In the genomic region with DNA sequence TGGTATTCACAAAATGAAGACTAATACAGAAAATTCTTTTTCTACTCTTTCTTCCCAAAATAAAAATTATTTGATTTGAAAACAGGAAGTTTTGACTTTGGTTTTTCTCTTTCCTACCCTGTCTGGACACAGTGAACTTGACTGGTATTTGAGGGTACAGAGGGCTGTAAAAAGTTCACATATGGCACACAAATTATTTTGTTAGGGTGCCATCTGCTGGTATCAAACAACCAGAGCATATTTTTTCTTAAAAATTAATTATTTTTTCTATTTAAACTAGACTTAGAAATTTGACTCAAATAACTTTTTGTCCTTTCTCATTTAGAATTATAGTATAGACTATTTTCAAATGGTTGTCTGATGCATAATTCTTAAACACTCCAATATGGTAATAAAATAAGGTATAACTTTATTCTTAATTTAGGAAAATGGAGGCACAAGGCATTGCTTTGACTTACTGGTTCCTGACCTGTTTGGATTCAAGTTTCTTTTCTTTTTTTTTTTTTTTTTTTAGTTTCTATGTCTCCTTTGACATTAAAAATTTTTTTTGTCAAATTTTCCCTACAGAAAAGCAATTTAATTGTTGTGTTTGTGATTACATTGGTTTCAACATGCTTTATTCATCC, we compare ENCODE assay signal across 8 cellular contexts.
DNase-seq lines count a peak whose midpoint lies in the region; ATAC-seq and TF ChIP-seq lines count a peak whose summit lies in the region.

No MANE protein-coding gene starts in this region.

- H3K27me3 Mint-ChIP-seq in MCF 10A (ENCODE audit: insufficient read depth, unreplicated experiment), result peaks cover 44% of the 10 kb centered on the region

- H2AFZ ChIP-seq in mammary epithelial cell (ENCODE audit: low read depth, low read length), result no peak overlapping the region

- peak; percentile 44 for TF ChIP-seq CTCF in MCF 10A (IDR thresholded peaks at IDR 0.05; ENCODE audit: unreplicated experiment)
- peak in 1 of 2 donors; percentile 46 for TF ChIP-seq CTCF in mammary epithelial cell (conservative IDR thresholded peaks at IDR 0.05 in 1 of 2, IDR thresholded peaks at IDR 0.05 in 1 of 2; ENCODE audit: extremely low read depth in 1 of 2, insufficient read depth in 1 of 2, low read depth in 1 of 2, low read length in 2 of 2)
- TF ChIP-seq CTCF in fibroblast of mammary gland (conservative IDR thresholded peaks at IDR 0.05; ENCODE audit: control insufficient read depth, insufficient read depth, low read depth, low read length), result peak; percentile 49
- TF ChIP-seq CTCF in thoracic aorta (IDR thresholded peaks at IDR 0.05), result peak; percentile 9

- H3K9ac ChIP-seq in mammary epithelial cell (ENCODE audit: insufficient read depth, low read length), result no peak overlapping the region

- BruUV-seq in MCF 10A (replicated peaks; lab: Mats Ljungman, UMichigan) (no TSS peak), mammary epithelial cell (replicated peaks; lab: Mats Ljungman, UMichigan) (no TSS peak)

- H3K79me2 ChIP-seq in mammary epithelial cell (ENCODE audit: insufficient read depth, low read length), result no peaks in the 10 kb centered on the region

- CTCF ChIA-PET in MCF 10A (lab: Yijun Ruan, JAX), result interaction anchor here (0.5 to 11.7 kb wide), 5 partner anchors 34 to 787 kb away, joined by 3 to 123 read pairs (median 3); no protein-coding TSS in a partner anchor
- CTCF ChIA-PET in mammary epithelial cell (lab: Charles Lee; ENCODE audit: low non-redundant PET), result no interaction called here

- no peaks in the 10 kb centered on the region for H3K27me3 ChIP-seq in mammary epithelial cell (ENCODE audit: insufficient read depth, low read length)
- H3K27me3 ChIP-seq in thoracic aorta (replicated peaks; ENCODE audit: insufficient read depth), result no peaks in the 10 kb centered on the region

- no peak overlapping the region for H3K4me3 ChIP-seq in mammary epithelial cell (replicated peaks in 1 of 3; ENCODE audit: insufficient read depth in 1 of 3, low read depth in 2 of 3, low read length in 3 of 3)
- no peak overlapping the region for H3K4me3 ChIP-seq in fibroblast of mammary gland (ENCODE audit: control insufficient read depth, low read depth, low read length)
- no peak overlapping the region for H3K4me3 ChIP-seq in thoracic aorta

- no peaks in the 10 kb centered on the region for H3K36me3 ChIP-seq in mammary epithelial cell (ENCODE audit: insufficient read depth, low read length)
- no peaks in the 10 kb centered on the region for H3K36me3 ChIP-seq in thoracic aorta

- no peaks in the 10 kb centered on the region for H3K4me1 Mint-ChIP-seq in MCF 10A (ENCODE audit: insufficient read depth, unreplicated experiment)

- dilution Hi-C loops in mammary epithelial cell (cut with HindIII; ENCODE audit: low sequenced_read_pairs), result no loop called here

- H3K4me1 ChIP-seq in mammary epithelial cell (ENCODE audit: insufficient read depth, low read length) (no peaks in the 10 kb centered on the region), thoracic aorta (ENCODE audit: control insufficient read depth in 1 of 2, low read depth in 2 of 2) (no peaks in the 10 kb centered on the region)

- DNase-seq in MCF 10A (ENCODE audit: unreplicated experiment) (peak; percentile 26), mammary epithelial cell (no peak), NCI-H69 (lab: John Stamatoyannopoulos, UW) (peak; percentile 78), fibroblast of mammary gland (ENCODE audit: low read depth) (peak; percentile 49), thoracic aorta (ENCODE audit: low spot score) (no peak), putamen (ENCODE audit: low spot score) (no peak)
- DNase-seq in stimulated activated CD8-positive, alpha-beta memory T cell treated with anti-CD3 and anti-CD28 coated beads, Interleukin-4, amount 100 ng/mL, for 48 hours, result no peak
- DNase-seq in activated T-cell treated with anti-CD3 and anti-CD28 coated beads, Interleukin-2, amount 50 U/mL, for 1 hour, result no peak

- H3K4me3 Mint-ChIP-seq in MCF 10A (ENCODE audit: unreplicated experiment), result no peak overlapping the region

- no peak overlapping the region for H3K27ac ChIP-seq in mammary epithelial cell (ENCODE audit: insufficient read depth, low read depth, low read length)
- no peak overlapping the region for H3K27ac ChIP-seq in thoracic aorta

- no peak overlapping the region for H3K4me2 ChIP-seq in mammary epithelial cell (ENCODE audit: insufficient read depth, low read depth, low read length)

- H4K20me1 ChIP-seq in mammary epithelial cell (ENCODE audit: insufficient read depth, low read length), result no peaks in the 10 kb centered on the region

- H3K27ac Mint-ChIP-seq in MCF 10A (ENCODE audit: low read depth, unreplicated experiment), result no peak overlapping the region

- no peaks in the 10 kb centered on the region for H3K9me3 Mint-ChIP-seq in MCF 10A (ENCODE audit: unreplicated experiment)

- no peak for ATAC-seq in thoracic aorta (ENCODE audit: insufficient number of reproducible peaks, low FRiP score, low read depth)

- intact Hi-C loops in MCF 10A (cut with micrococcal nuclease), result loop anchor here (1.0 kb wide), 1 partner anchor 783 kb away; no protein-coding TSS in a partner anchor
- intact Hi-C loops in mammary epithelial cell (cut with micrococcal nuclease), result loop anchor here (1.0 to 10.0 kb wide), 2 partner anchors 312 to 783 kb away; no protein-coding TSS in a partner anchor

- no peaks in the 10 kb centered on the region for H3K36me3 Mint-ChIP-seq in MCF 10A (ENCODE audit: insufficient read depth, unreplicated experiment)

- H3K9me3 ChIP-seq in mammary epithelial cell (replicated peaks; ENCODE audit: insufficient read depth, low read length), result no peaks in the 10 kb centered on the region
- H3K9me3 ChIP-seq in thoracic aorta, result no peaks in the 10 kb centered on the region

- POLR2A ChIA-PET in MCF 10A (lab: Yijun Ruan, JAX), result no interaction called here

- in situ Hi-C loops in mammary epithelial cell (cut with MboI; ENCODE audit: low sequenced_read_pairs in 2 of 2), result loop anchor here (10.0 to 25.0 kb wide), 2 partner anchors 775 to 782 kb away; a partner anchor contains a TSS

Comparison
In these comparisons a context has a peak if more than half of its experiments do, and no peak if none do; other contexts are left out.
1. DNase-seq: peak in MCF 10A (single experiment), NCI-H69 (single experiment) and fibroblast of mammary gland (single experiment); none in mammary epithelial cell (single experiment), thoracic aorta (single experiment), putamen (single experiment), stimulated activated CD8-positive, alpha-beta memory T cell treated with anti-CD3 and anti-CD28 coated beads, Interleukin-4, amount 100 ng/mL, for 48 hours (single experiment) and activated T-cell treated with anti-CD3 and anti-CD28 coated beads, Interleukin-2, amount 50 U/mL, for 1 hour (single experiment).